In genomic region chr16:57694191-57694555, GRCh38 we compare ENCODE assay signal across 1 cellular context.
TF ChIP-seq lines count a peak whose summit lies in the region.

No MANE protein-coding gene starts in this region.

TF ChIP-seq in HCT116, 20 proteins besides CTCF, POLR2A, EP300 and RAD21 (continued from another document):
- no peak for TF ChIP-seq ZBTB33 (IDR thresholded peaks at IDR 0.05; ENCODE audit: extremely low read depth, insufficient replicate concordance, low read length)
- TF ChIP-seq SP1 (IDR thresholded peaks at IDR 0.05; ENCODE audit: low read depth) = no peak
- TF ChIP-seq EZH2 (IDR thresholded peaks at IDR 0.05) = no peak
- TF ChIP-seq MAX (IDR thresholded peaks at IDR 0.05) = no peak
- no peak for TF ChIP-seq FOSL1 (IDR thresholded peaks at IDR 0.05; ENCODE audit: low read depth)
- TF ChIP-seq ELF1 (IDR thresholded peaks at IDR 0.05; ENCODE audit: borderline replicate concordance, low read depth) = no peak
- TF ChIP-seq ZFX (IDR thresholded peaks at IDR 0.05) = no peak
- no peak for TF ChIP-seq CEBPB (IDR thresholded peaks at IDR 0.05; ENCODE audit: low read depth)
- no peak for TF ChIP-seq CBX3 (IDR thresholded peaks at IDR 0.05; ENCODE audit: low read depth)
- TF ChIP-seq REST (IDR thresholded peaks at IDR 0.05; ENCODE audit: low read depth) = no peak
- TF ChIP-seq SRF (IDR thresholded peaks at IDR 0.05; ENCODE audit: low read depth) = no peak
- no peak for TF ChIP-seq SIN3A (IDR thresholded peaks at IDR 0.05; ENCODE audit: low read depth)
- TF ChIP-seq JUND (IDR thresholded peaks at IDR 0.05) = no peak
